In the genomic region with DNA sequence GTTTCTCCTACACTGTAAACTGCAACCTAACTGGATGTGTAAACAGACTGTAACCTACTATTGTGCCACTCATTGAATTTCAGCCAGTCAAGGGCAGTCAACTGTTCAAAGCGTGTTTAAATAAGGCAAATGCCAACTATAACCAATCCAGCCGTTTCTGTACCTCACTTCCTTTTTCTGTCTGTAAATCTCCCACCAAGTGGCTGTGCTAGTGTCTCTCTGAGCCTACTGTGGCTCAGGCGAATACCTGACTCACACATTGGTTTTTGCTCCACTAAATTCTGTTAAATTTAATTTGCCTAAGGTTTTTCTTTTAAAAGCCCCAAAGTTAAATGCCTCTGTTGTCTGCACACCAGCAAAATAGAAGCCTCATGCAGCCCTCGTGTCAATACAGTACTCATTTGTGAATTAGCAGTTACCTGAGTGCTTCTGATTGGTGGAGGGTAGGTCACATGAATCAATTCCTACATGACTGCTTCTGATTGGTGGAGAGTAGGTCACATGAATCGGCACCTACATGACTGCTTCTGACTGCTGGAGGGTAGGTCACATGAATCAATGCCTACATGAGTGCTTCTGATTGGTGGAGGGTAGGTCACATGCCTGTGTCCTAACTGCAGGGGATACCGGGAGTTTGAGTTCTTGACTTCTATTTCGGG, we compare ENCODE assay signal across 10 cellular contexts. TPM values are rescaled to one million over a fixed set of nuclear protein-coding genes. Genes with fewer than 3 reads are reported as not detected.
A peak's percentile ranks its signal among the peaks of the same experiment; 100 is the strongest.
DNase-seq lines count a peak whose midpoint lies in the region; ATAC-seq and TF ChIP-seq lines count a peak whose summit lies in the region.
"Had no signal": no experiment of that assay in that cellular context is flagged by ENCODE, and none has a peak within 500 bp of the region (broad histone marks: within the 10 kb centered on the region; RNA-seq: fewer than 3 reads in every experiment).

No MANE protein-coding gene starts in this region.

- H3K9me3 Mint-ChIP-seq in MCF 10A (ENCODE audit: unreplicated experiment): no peaks in the 10 kb centered on the region

- BruUV-seq in MCF 10A (replicated peaks; lab: Mats Ljungman, UMichigan): no TSS peak

- H3K27me3 ChIP-seq in breast epithelium (no peaks in the 10 kb centered on the region), testis (no peaks in the 10 kb centered on the region)

- H3K36me3 ChIP-seq in breast epithelium (no peaks in the 10 kb centered on the region), testis (ENCODE audit: low read depth, missing control alignments) (no peaks in the 10 kb centered on the region)

- intact Hi-C loops in MCF 10A (cut with micrococcal nuclease) (no loop called here), breast epithelium (cut with DNase I; ENCODE audit: low total_unique reads) (no loop called here), testis (cut with DNase I; ENCODE audit: low total_unique reads) (no loop called here)

- no peaks in the 10 kb centered on the region for H3K4me1 Mint-ChIP-seq in MCF 10A (ENCODE audit: insufficient read depth, unreplicated experiment)

- POLR2A ChIA-PET in MCF 10A (lab: Yijun Ruan, JAX): interaction anchor here (0.6 kb wide), 1 partner anchor 127 kb away, joined by 3 read pairs; no protein-coding TSS in a partner anchor

- H3K9me3 ChIP-seq in breast epithelium (no peaks in the 10 kb centered on the region), testis (no peaks in the 10 kb centered on the region)

- TF ChIP-seq CTCF in MCF 10A (IDR thresholded peaks at IDR 0.05; ENCODE audit: unreplicated experiment) (no peak), breast epithelium (IDR thresholded peaks at IDR 0.05) (no peak), testis (IDR thresholded peaks at IDR 0.05) (no peak)

- TF ChIP-seq POLR2A in breast epithelium (IDR thresholded peaks at IDR 0.05): no peak
- TF ChIP-seq POLR2A in testis (IDR thresholded peaks at IDR 0.05): no peak

- H3K4me1 ChIP-seq in breast epithelium: no peaks in the 10 kb centered on the region
- H3K4me1 ChIP-seq in testis: no peaks in the 10 kb centered on the region

- no peaks in the 10 kb centered on the region for H3K36me3 Mint-ChIP-seq in MCF 10A (ENCODE audit: insufficient read depth, unreplicated experiment)

- peak overlapping the region in 1 of 2 donors; percentile 16 for H3K27ac ChIP-seq in breast epithelium
- H3K27ac ChIP-seq in testis: no peak overlapping the region
- H3K27ac ChIP-seq: VCaP had no signal

- no peak overlapping the region for H3K4me3 Mint-ChIP-seq in MCF 10A (ENCODE audit: unreplicated experiment)

- CTCF ChIA-PET in MCF 10A (lab: Yijun Ruan, JAX): interaction anchor here (0.6 kb wide), 1 partner anchor 23 kb away, joined by 3 read pairs; no protein-coding TSS in a partner anchor

- H3K27ac Mint-ChIP-seq in MCF 10A (ENCODE audit: low read depth, unreplicated experiment): no peak overlapping the region

- DNase-seq in MCF 10A (ENCODE audit: unreplicated experiment): peak; percentile 8
- no peak for DNase-seq in breast epithelium (ENCODE audit: low spot score in 2 of 2)
- peak; percentile 62 for DNase-seq in NCI-H774 (lab: John Stamatoyannopoulos, UW)
- peak; percentile 30 for DNase-seq in amniotic epithelial cell (ENCODE audit: low read depth)
- peak; percentile 88 for DNase-seq in testis
- DNase-seq in retina: no peak
- DNase-seq in C1 segment of cervical spinal cord (lab: John Stamatoyannopoulos, UW): no peak
- DNase-seq: GF-D8 had no signal

- peaks cover 2% of the 10 kb centered on the region for H3K27me3 Mint-ChIP-seq in MCF 10A (ENCODE audit: insufficient read depth, unreplicated experiment)

- ATAC-seq in GM18873 (IDR thresholded peaks at IDR 0.05; ENCODE audit: low FRiP score, unreplicated experiment): no peak

- no peak overlapping the region for H3K4me3 ChIP-seq in breast epithelium
- H3K4me3 ChIP-seq in testis: peak overlapping the region in 1 of 2 donors; percentile 11

- 69 to 80% methylated on average over 7 of the region's 7 CpGs for WGBS in testis, 2 donors

RNA-seq across cellular contexts. Expression of a gene that starts 31.1 kb away (rescaled TPM):
- total RNA-seq in MCF 10A (2022) (not detected in 2 replicates), breast epithelium (1 to 10 TPM in 1 of 3 donors, under 1 TPM in 2; 0.16 to 1.0 (median 0.33) TPM), testis (1 to 10 TPM in 1 of 2 donors, under 1 TPM in 1; 0.87 to 1.3 TPM)
- 1.5 TPM for polyA plus RNA-seq in testis (ENCODE audit: insufficient read depth, low read depth, low replicate concordance)

RNA-seq across cellular contexts. Expression of a gene that starts 51.2 kb away (rescaled TPM):
- total RNA-seq in MCF 10A (2022) (120 and 128 TPM in 2 replicates), breast epithelium (100 to 1,000 TPM in 1 of 3 donors, 10 to 100 TPM in 2; 91.4 to 122 (median 98.4) TPM), testis (10 to 100 TPM; 80.3 to 81.6 TPM)
- polyA plus RNA-seq in testis (ENCODE audit: insufficient read depth, low read depth, low replicate concordance): 86.4 TPM

Comparison
In these comparisons a context has a peak if more than half of its experiments do, and no peak if none do; other contexts are left out.
1. DNase-seq: peak in MCF 10A (single experiment), NCI-H774 (single experiment), amniotic epithelial cell (single experiment) and testis (single experiment); none in breast epithelium (0 of 2), retina (single experiment) and C1 segment of cervical spinal cord (0 of 14).